Comparison of ENCODE assay signal across 26 cellular contexts in genomic region chr20:61817061-61817460, GRCh38.
"Had no signal": no experiment of that assay in that cellular context is flagged by ENCODE, and none has a peak within 500 bp of the region (broad histone marks: within the 10 kb centered on the region; RNA-seq: fewer than 3 reads in every experiment).

No MANE protein-coding gene starts in this region.

- H3K4me1 Mint-ChIP-seq: central memory CD8-positive, alpha-beta T cell; endodermal cell; naive thymus-derived CD4-positive, alpha-beta T cell; nephron; stimulated activated memory B cell treated with anti-CD40 and anti-IgM and Interleukin-4, amounts not matched to agents 10 μg/mL and 1 μg/mL and 100 μg/mL, for 72 hours had no signal

- H3K27me3 Mint-ChIP-seq: dendritic cell treated with granulocyte-macrophage colony-stimulating factor and Interleukin-4, amounts not matched to agents 40 ng/mL and 50 ng/mL, for 4 days had no signal

- H3K27ac ChIP-seq: colonic mucosa, epithelial cell of prostate, gastrocnemius medialis, heart left ventricle, prostate gland, sigmoid colon, testis, tibial artery had no signal

- H3K4me3 ChIP-seq: colonic mucosa, gastrocnemius medialis, heart left ventricle, prostate gland, sigmoid colon, testis, tibial artery had no signal

- ATAC-seq: esophagus mucosa; gastrocnemius medialis; heart left ventricle; naive thymus-derived CD4-positive, alpha-beta T cell; right cardiac atrium; stimulated activated memory B cell treated with anti-CD40 and anti-IgM and Interleukin-4, amounts not matched to agents 10 μg/mL and 1 μg/mL and 100 μg/mL, for 72 hours; stimulated activated naive CD8-positive, alpha-beta T cell treated with anti-CD3 and anti-CD28 coated beads, Interleukin-15, Interleukin-2, amounts not matched to agents 100 U/mL and 50 U/mL, for 24 hours had no signal

- H3K36me3 Mint-ChIP-seq: naive thymus-derived CD4-positive, alpha-beta T cell; stimulated activated memory B cell treated with anti-CD40 and anti-IgM and Interleukin-4, amounts not matched to agents 10 μg/mL and 1 μg/mL and 100 μg/mL, for 72 hours; type B pancreatic cell had no signal

- H3K36me3 ChIP-seq: colonic mucosa, gastrocnemius medialis, heart left ventricle, prostate gland, sigmoid colon, tibial artery had no signal

- H3K9me3 ChIP-seq: colonic mucosa, gastrocnemius medialis, heart left ventricle, prostate gland, sigmoid colon, testis, tibial artery had no signal

- H3K4me3 Mint-ChIP-seq: central memory CD8-positive, alpha-beta T cell; dendritic cell treated with granulocyte-macrophage colony-stimulating factor and Interleukin-4, amounts not matched to agents 40 ng/mL and 50 ng/mL, for 4 days; endodermal cell; naive thymus-derived CD4-positive, alpha-beta T cell; nephron; stimulated activated memory B cell treated with anti-CD40 and anti-IgM and Interleukin-4, amounts not matched to agents 10 μg/mL and 1 μg/mL and 100 μg/mL, for 72 hours; type B pancreatic cell had no signal

- DNase-seq: colonic mucosa; effector CD8-positive, alpha-beta T cell; endodermal cell; foreskin fibroblast; gastrocnemius medialis; hippocampal formation; kidney glomerular epithelial cell; mesendoderm; midbrain; naive thymus-derived CD4-positive, alpha-beta T cell; sigmoid colon; stimulated activated CD4-positive, alpha-beta T cell treated with anti-CD3 and anti-CD28 coated beads, Interleukin-4, amount 100 ng/mL, for 4 hours; stimulated activated naive CD8-positive, alpha-beta T cell treated with anti-CD3 and anti-CD28 coated beads, Interleukin-15, Interleukin-2, amounts not matched to agents 100 U/mL and 50 U/mL, for 24 hours; substantia nigra; testis; tibial artery had no signal

- H3K27me3 ChIP-seq: colonic mucosa, gastrocnemius medialis, sigmoid colon, testis had no signal

- H3K4me1 ChIP-seq: colonic mucosa, gastrocnemius medialis, heart left ventricle, prostate gland, sigmoid colon, testis, tibial artery had no signal

- H3K27ac Mint-ChIP-seq: dendritic cell treated with granulocyte-macrophage colony-stimulating factor and Interleukin-4, amounts not matched to agents 40 ng/mL and 50 ng/mL, for 4 days; endodermal cell; naive thymus-derived CD4-positive, alpha-beta T cell; nephron; stimulated activated memory B cell treated with anti-CD40 and anti-IgM and Interleukin-4, amounts not matched to agents 10 μg/mL and 1 μg/mL and 100 μg/mL, for 72 hours; type B pancreatic cell had no signal

- H3K9me3 Mint-ChIP-seq: central memory CD8-positive, alpha-beta T cell; dendritic cell treated with granulocyte-macrophage colony-stimulating factor and Interleukin-4, amounts not matched to agents 40 ng/mL and 50 ng/mL, for 4 days; endodermal cell; nephron; stimulated activated memory B cell treated with anti-CD40 and anti-IgM and Interleukin-4, amounts not matched to agents 10 μg/mL and 1 μg/mL and 100 μg/mL, for 72 hours; type B pancreatic cell had no signal
